ENCODE assay signal across 2 cellular contexts in genomic region chr11:57619331-57619730, GRCh38.
TF ChIP-seq lines count a peak whose summit lies in the region.

No MANE protein-coding gene starts in this region.

TF ChIP-seq in HEK293, 187 proteins besides CTCF, POLR2A, EP300 and RAD21:
- TF ChIP-seq ZNF214 (tag by site-specific recombination; IDR thresholded peaks at IDR 0.05; ENCODE audit: borderline replicate concordance) = no peak
- TF ChIP-seq ZNF830 (tag by site-specific recombination; IDR thresholded peaks at IDR 0.05; ENCODE audit: low read depth) = no peak
- no peak for TF ChIP-seq ZNF501 (tag by site-specific recombination; IDR thresholded peaks at IDR 0.05)
- no peak for TF ChIP-seq ZNF529 (tag by site-specific recombination; IDR thresholded peaks at IDR 0.05; ENCODE audit: insufficient replicate concordance)
- peak; percentile 69 for TF ChIP-seq SETDB1 (IDR thresholded peaks at IDR 0.05; ENCODE audit: insufficient read length, low read length)
- peak; percentile 99 for TF ChIP-seq ZNF2 (tag by site-specific recombination; IDR thresholded peaks at IDR 0.05)

TF ChIP-seq in GM12878, 131 proteins besides CTCF, POLR2A, EP300 and RAD21:
- TF ChIP-seq IRF4 (IDR thresholded peaks at IDR 0.05; ENCODE audit: low read depth, low read length) (no peak), HDAC2 (IDR thresholded peaks at IDR 0.05) (no peak), ZNF592 (IDR thresholded peaks at IDR 0.05) (no peak), CBX5 (IDR thresholded peaks at IDR 0.05; ENCODE audit: low read depth) (peak; percentile 53; the same call in 1 of the 2 replicates)
